33 cellular contexts compared by ENCODE assay signal in genomic region chr18:36175481-36175880, GRCh38. TPM values are rescaled to one million over a fixed set of nuclear protein-coding genes. Genes with fewer than 3 reads are reported as not detected.
A peak's percentile ranks its signal among the peaks of the same experiment; 100 is the strongest.
DNase-seq lines count a peak whose midpoint lies in the region; ATAC-seq, FAIRE-seq and TF ChIP-seq lines count a peak whose summit lies in the region.
"Had no signal": no experiment of that assay in that cellular context is flagged by ENCODE, and none has a peak within 500 bp of the region (broad histone marks: within the 10 kb centered on the region; RNA-seq: fewer than 3 reads in every experiment).

No MANE protein-coding gene starts in this region.

- H2AFZ ChIP-seq in Karpas-422 (ENCODE audit: low read length), result no peak overlapping the region
- no peak overlapping the region for H2AFZ ChIP-seq in endothelial cell of umbilical vein (ENCODE audit: low read depth, low read length)

- no peak overlapping the region for H3K4me3 ChIP-seq in CD8-positive, alpha-beta memory T cell (ENCODE audit: low read length)
- no peak overlapping the region for H3K4me3 ChIP-seq in Karpas-422 (ENCODE audit: low read length)
- no peak overlapping the region for H3K4me3 ChIP-seq in endothelial cell of umbilical vein (replicated peaks in 1 of 3; ENCODE audit: insufficient read depth in 1 of 3, low read depth in 1 of 3, low read length in 3 of 3)
- H3K4me3 ChIP-seq: ascending aorta, psoas muscle, suprapubic skin, upper lobe of right lung had no signal

- intact Hi-C loops in endothelial cell of umbilical vein (cut with micrococcal nuclease), result no loop called here

- no peak overlapping the region for H3K27ac ChIP-seq in CD8-positive, alpha-beta memory T cell (ENCODE audit: low read depth, low read length)
- H3K27ac ChIP-seq in Karpas-422 (ENCODE audit: low read length) (no peak overlapping the region), endothelial cell of umbilical vein (ENCODE audit: insufficient read depth, low read depth, low read length) (peak overlapping the region; percentile 5)
- H3K27ac ChIP-seq: ascending aorta, C4-2B, psoas muscle, suprapubic skin, upper lobe of right lung had no signal

- H3K27me3 Mint-ChIP-seq in CD8-positive, alpha-beta memory T cell, result no peaks in the 10 kb centered on the region
- no peaks in the 10 kb centered on the region for H3K27me3 Mint-ChIP-seq in neural crest cell (ENCODE audit: low read depth)
- H3K27me3 Mint-ChIP-seq: activated naive CD4-positive, alpha-beta T cell treated with anti-CD3 and anti-CD28 coated beads, Interleukin-2, amount 10 ng/mL, durations not matched to agents 7 days and 5 days; naive thymus-derived CD4-positive, alpha-beta T cell had no signal

- H4K20me1 ChIP-seq in Karpas-422 (ENCODE audit: insufficient read depth, low read depth, low read length), result peaks cover 34% of the 10 kb centered on the region
- no peaks in the 10 kb centered on the region for H4K20me1 ChIP-seq in endothelial cell of umbilical vein (replicated peaks; ENCODE audit: control insufficient read depth, extremely low read depth, insufficient read depth, low read length)

- H3K9me3 Mint-ChIP-seq in CD8-positive, alpha-beta memory T cell, result no peaks in the 10 kb centered on the region
- H3K9me3 Mint-ChIP-seq in neural crest cell, result no peaks in the 10 kb centered on the region
- H3K9me3 Mint-ChIP-seq: activated naive CD4-positive, alpha-beta T cell treated with anti-CD3 and anti-CD28 coated beads, Interleukin-2, amount 10 ng/mL, durations not matched to agents 7 days and 5 days; endodermal cell; HFFc6 had no signal

- H3K9me1 ChIP-seq in endothelial cell of umbilical vein (replicated peaks; ENCODE audit: control insufficient read depth, extremely low read depth, insufficient read depth, low read length), result no peaks in the 10 kb centered on the region

- DNase-seq in CD8-positive, alpha-beta memory T cell, result no peak
- DNase-seq in Karpas-422 (peak; percentile 70), endothelial cell of umbilical vein (ENCODE audit: low read depth, low spot score) (no peak), neural crest cell (ENCODE audit: low read depth, low spot score) (no peak), HTR-8/SVneo (ENCODE audit: insufficient read length, low spot score) (no peak), GF-D8 (lab: John Stamatoyannopoulos, UW) (no peak)
- DNase-seq: activated CD4-positive, alpha-beta T cell treated with anti-CD3 and anti-CD28 coated beads, Interleukin-2, amount 50 U/mL, for 4 hours; activated naive CD4-positive, alpha-beta T cell treated with anti-CD3 and anti-CD28 coated beads, Interleukin-2, amount 10 ng/mL, durations not matched to agents 7 days and 5 days; caudate nucleus; endodermal cell; GOT3; head of caudate nucleus; HFFc6; Kasumi-1; naive thymus-derived CD4-positive, alpha-beta T cell; NCI-H1417 treated with DMSO at 0.1 percent for 48 hours; NCI-H2029 treated with DMSO at 0.1 percent for 48 hours; NCI-H2227 treated with DMSO at 0.1 percent for 48 hours; NCI-H526; NK-92 treated with Interleukin-12 subunit alpha and Interleukin-12 subunit beta, amount 100 ng/mL, for 24 hours; occipital lobe; psoas muscle; stimulated activated CD4-positive, alpha-beta T cell treated with anti-CD3 and anti-CD28 coated beads, Interleukin-4, amount 100 ng/mL, for 24 hours; upper lobe of right lung had no signal

- CTCF ChIA-PET in CD8-positive, alpha-beta memory T cell (lab: Charles Lee), result interaction anchor here (0.6 kb wide), 1 partner anchor 15 kb away, joined by 3 read pairs; no protein-coding TSS in a partner anchor
- CTCF ChIA-PET in endothelial cell of umbilical vein (lab: Charles Lee), result interaction anchor here (0.7 to 1.2 kb wide), 3 partner anchors 15 to 48 kb away, joined by 3 read pairs; no protein-coding TSS in a partner anchor

- peaks cover 31% of the 10 kb centered on the region for H3K36me3 ChIP-seq in CD8-positive, alpha-beta memory T cell (ENCODE audit: insufficient read depth, low read length)
- H3K36me3 ChIP-seq in Karpas-422 (ENCODE audit: insufficient read depth, low read length) (peaks cover 37% of the 10 kb centered on the region), endothelial cell of umbilical vein (ENCODE audit: control insufficient read depth in 2 of 2, extremely low read depth in 1 of 2, insufficient read depth in 2 of 2, low read length in 2 of 2) (peaks cover 3 to 7% of the 10 kb centered on the region in 2 experiments)

- H3K4me1 ChIP-seq in CD8-positive, alpha-beta memory T cell (ENCODE audit: insufficient read depth, low read length), result no peaks in the 10 kb centered on the region
- H3K4me1 ChIP-seq in Karpas-422 (ENCODE audit: low read length), result peaks cover 44% of the 10 kb centered on the region
- peaks cover 21% of the 10 kb centered on the region for H3K4me1 ChIP-seq in endothelial cell of umbilical vein (ENCODE audit: control insufficient read depth, extremely low read depth, insufficient read depth, low read length)
- H3K4me1 ChIP-seq: psoas muscle had no signal

- no peak for TF ChIP-seq POLR2A in endothelial cell of umbilical vein (IDR thresholded peaks at IDR 0.05; ENCODE audit: low read depth, low read length)

- TF ChIP-seq CTCF in endothelial cell of umbilical vein (IDR thresholded peaks at IDR 0.05; ENCODE audit: extremely low read depth in 1 of 2, insufficient read depth in 1 of 2, low read depth in 1 of 2, low read length in 2 of 2) (no peak), neural crest cell (conservative IDR thresholded peaks at IDR 0.05) (no peak)

- ATAC-seq in HG02852 (IDR thresholded peaks at IDR 0.05; ENCODE audit: unreplicated experiment), result no peak
- ATAC-seq: activated CD4-positive, CD25-positive, alpha-beta regulatory T cell treated with anti-CD3 and anti-CD28 coated beads, Interleukin-2, amount 50 U/mL, for 24 hours; esophagus mucosa; naive thymus-derived CD4-positive, alpha-beta T cell; psoas muscle; Right ventricle myocardium inferior; upper lobe of right lung had no signal

- H3K79me2 ChIP-seq in Karpas-422 (ENCODE audit: low read length), result no peaks in the 10 kb centered on the region
- H3K79me2 ChIP-seq in endothelial cell of umbilical vein (ENCODE audit: control insufficient read depth, insufficient read depth, low read length), result no peaks in the 10 kb centered on the region

- H3K9me2 ChIP-seq in Karpas-422 (replicated peaks; ENCODE audit: insufficient read depth, low read length), result no peaks in the 10 kb centered on the region

- H3K4me2 ChIP-seq in Karpas-422 (ENCODE audit: low read depth, low read length, poor library complexity, severe bottlenecking) (peak overlapping the region; percentile 37), endothelial cell of umbilical vein (ENCODE audit: insufficient read depth, low read length) (no peak overlapping the region)

- H3K4me3 Mint-ChIP-seq in CD8-positive, alpha-beta memory T cell, result no peak overlapping the region
- no peak overlapping the region for H3K4me3 Mint-ChIP-seq in neural crest cell
- H3K4me3 Mint-ChIP-seq: activated naive CD4-positive, alpha-beta T cell treated with anti-CD3 and anti-CD28 coated beads, Interleukin-2, amount 10 ng/mL, durations not matched to agents 7 days and 5 days; endodermal cell; HFFc6; naive thymus-derived CD4-positive, alpha-beta T cell had no signal

- H3K27ac Mint-ChIP-seq in CD8-positive, alpha-beta memory T cell, result peak overlapping the region in 5 of 8 donors; percentile 24 to 80 (median 72)
- H3K27ac Mint-ChIP-seq in neural crest cell (ENCODE audit: unreplicated experiment), result peak overlapping the region; percentile 3
- H3K27ac Mint-ChIP-seq: activated naive CD4-positive, alpha-beta T cell treated with anti-CD3 and anti-CD28 coated beads, Interleukin-2, amount 10 ng/mL, durations not matched to agents 7 days and 5 days; endodermal cell; HFFc6 had no signal

- H3K27me3 ChIP-seq in CD8-positive, alpha-beta memory T cell (ENCODE audit: insufficient read depth, low read length, poor library complexity, severe bottlenecking), result no peaks in the 10 kb centered on the region
- H3K27me3 ChIP-seq in Karpas-422 (ENCODE audit: low read length) (no peaks in the 10 kb centered on the region), endothelial cell of umbilical vein (ENCODE audit: control insufficient read depth in 2 of 2, insufficient read depth in 2 of 2, low read length in 2 of 2) (no peaks in the 10 kb centered on the region)
- H3K27me3 ChIP-seq: ascending aorta, suprapubic skin, upper lobe of right lung had no signal

- H3K9me3 ChIP-seq in CD8-positive, alpha-beta memory T cell (ENCODE audit: low read length), result no peaks in the 10 kb centered on the region
- H3K9me3 ChIP-seq in Karpas-422 (ENCODE audit: low read length) (no peaks in the 10 kb centered on the region), endothelial cell of umbilical vein (replicated peaks; ENCODE audit: control insufficient read depth, insufficient read depth, low read length) (no peaks in the 10 kb centered on the region)
- H3K9me3 ChIP-seq: ascending aorta, psoas muscle, suprapubic skin, upper lobe of right lung had no signal

- BruUV-seq in endothelial cell of umbilical vein (replicated peaks; lab: Mats Ljungman, UMichigan), result no TSS peak

- peaks cover 3 to 7% (median 5%) of the 10 kb centered on the region in 3 donors for H3K4me1 Mint-ChIP-seq in CD8-positive, alpha-beta memory T cell
- H3K4me1 Mint-ChIP-seq in neural crest cell, result no peaks in the 10 kb centered on the region
- H3K4me1 Mint-ChIP-seq: endodermal cell had no signal

- peaks cover 5 to 70% (median 18%) of the 10 kb centered on the region in 3 donors for H3K36me3 Mint-ChIP-seq in CD8-positive, alpha-beta memory T cell
- H3K36me3 Mint-ChIP-seq in neural crest cell (ENCODE audit: low read depth), result peaks cover 6% of the 10 kb centered on the region

- H3K9ac ChIP-seq in Karpas-422 (ENCODE audit: low read length) (no peak overlapping the region), endothelial cell of umbilical vein (replicated peaks; ENCODE audit: extremely low read depth, insufficient read depth, low read length) (no peak overlapping the region)

- POLR2A ChIA-PET in CD8-positive, alpha-beta memory T cell (lab: Charles Lee), result no interaction called here
- POLR2A ChIA-PET in endothelial cell of umbilical vein (lab: Charles Lee), result no interaction called here

- FAIRE-seq in endothelial cell of umbilical vein (lab: Jason Lieb, UNC), result no peak
- no peak for FAIRE-seq in HTR-8/SVneo (lab: Jason Lieb, UNC)
- FAIRE-seq: GM19239, keratinocyte had no signal

- dilution Hi-C loops in endothelial cell of umbilical vein (cut with MboI; ENCODE audit: extremely low pct_ligation_motif_present, low sequenced_read_pairs), result no loop called here

RNA-seq across cellular contexts. Expression of gene MOCOS, which starts 11.8 kb away (rescaled TPM):
- under 1 TPM; 0.04 to 0.13 TPM for total RNA-seq in CD8-positive, alpha-beta memory T cell
- 0.07 TPM for polyA plus RNA-seq in CD8-positive, alpha-beta memory T cell
- not detected in 2 replicates for total RNA-seq in Karpas-422 (2014; rRNA removed; shearing (Covaris generic); ENCODE audit: low replicate concordance)
- total RNA-seq in endothelial cell of umbilical vein (0.85 and 0.88 TPM in 2 replicates), neural crest cell (2.6 TPM in 2 replicates)
- polyA plus RNA-seq in endothelial cell of umbilical vein, result 0.18 and 0.25 TPM in 2 replicates
- polyA plus RNA-seq in endothelial cell of umbilical vein (2011; cell fraction: cytosol; rRNA removed), result 0.15 and 0.16 TPM in 2 replicates
- polyA plus RNA-seq in endothelial cell of umbilical vein (2011; cell fraction: nucleus; rRNA removed), result 0.18 and 0.21 TPM in 2 replicates
- polyA plus RNA-seq in endothelial cell of umbilical vein (2012), result 3.1 and 6.1 TPM in 2 replicates
- 0.47 and 0.49 TPM in 2 replicates for polyA minus RNA-seq in endothelial cell of umbilical vein
- 77.0 TPM for polyA minus RNA-seq in endothelial cell of umbilical vein (2011; cell fraction: cytosol; rRNA and poly(A)+ RNA removed)
- 0.34 and 0.43 TPM in 2 replicates for polyA minus RNA-seq in endothelial cell of umbilical vein (2011; cell fraction: nucleus; rRNA and poly(A)+ RNA removed)
- polyA plus RNA-seq: naive thymus-derived CD4-positive, alpha-beta T cell had no signal

RNA-seq across cellular contexts. Expression of gene ELP2, which starts 45.8 kb away (rescaled TPM):
- total RNA-seq in CD8-positive, alpha-beta memory T cell, result 10 to 100 TPM; 85.8 to 89.6 TPM
- 64.1 TPM for polyA plus RNA-seq in CD8-positive, alpha-beta memory T cell
- total RNA-seq in Karpas-422 (2014; rRNA removed; shearing (Covaris generic); ENCODE audit: low replicate concordance), result 124 and 167 TPM in 2 replicates
- total RNA-seq in endothelial cell of umbilical vein, result 74.8 and 90.5 TPM in 2 replicates
- 31.7 and 37.8 TPM in 2 replicates for polyA plus RNA-seq in endothelial cell of umbilical vein
- 42.9 TPM in 2 replicates for polyA plus RNA-seq in endothelial cell of umbilical vein (2011; cell fraction: cytosol; rRNA removed)
- 102 and 115 TPM in 2 replicates for polyA plus RNA-seq in endothelial cell of umbilical vein (2011; cell fraction: nucleus; rRNA removed)
- polyA plus RNA-seq in endothelial cell of umbilical vein (2012), result 59.4 and 91.1 TPM in 2 replicates
- polyA minus RNA-seq in endothelial cell of umbilical vein, result 123 and 126 TPM in 2 replicates
- 57.0 TPM for polyA minus RNA-seq in endothelial cell of umbilical vein (2011; cell fraction: cytosol; rRNA and poly(A)+ RNA removed)
- 123 and 149 TPM in 2 replicates for polyA minus RNA-seq in endothelial cell of umbilical vein (2011; cell fraction: nucleus; rRNA and poly(A)+ RNA removed)
- total RNA-seq in neural crest cell, result 80.4 and 94.1 TPM in 2 replicates

RNA-seq across cellular contexts. Expression of gene SLC39A6, which starts 46.3 kb away (rescaled TPM):
- 10 to 100 TPM; 43.8 to 44.8 TPM for total RNA-seq in CD8-positive, alpha-beta memory T cell
- polyA plus RNA-seq in CD8-positive, alpha-beta memory T cell, result 33.1 TPM
- 72.6 and 114 TPM in 2 replicates for total RNA-seq in Karpas-422 (2014; rRNA removed; shearing (Covaris generic); ENCODE audit: low replicate concordance)
- 13.2 and 13.8 TPM in 2 replicates for total RNA-seq in endothelial cell of umbilical vein
- polyA plus RNA-seq in endothelial cell of umbilical vein, result 20.2 and 23.1 TPM in 2 replicates
- 13.1 and 14.2 TPM in 2 replicates for polyA plus RNA-seq in endothelial cell of umbilical vein (2011; cell fraction: cytosol; rRNA removed)
- 15.1 and 16.5 TPM in 2 replicates for polyA plus RNA-seq in endothelial cell of umbilical vein (2011; cell fraction: nucleus; rRNA removed)
- polyA plus RNA-seq in endothelial cell of umbilical vein (2012), result 15.7 and 16.7 TPM in 2 replicates
- 17.6 and 28.2 TPM in 2 replicates for polyA minus RNA-seq in endothelial cell of umbilical vein
- polyA minus RNA-seq in endothelial cell of umbilical vein (2011; cell fraction: cytosol; rRNA and poly(A)+ RNA removed), result 63.3 TPM
- polyA minus RNA-seq in endothelial cell of umbilical vein (2011; cell fraction: nucleus; rRNA and poly(A)+ RNA removed), result 13.2 and 18.0 TPM in 2 replicates
- 101 TPM in 2 replicates for total RNA-seq in neural crest cell
